In genomic region chr1:151994956-151995355, GRCh38 we compare ENCODE assay signal across 9 cellular contexts. TPM values are rescaled to one million over a fixed set of nuclear protein-coding genes. Genes with fewer than 3 reads are reported as not detected.
DNase-seq lines count a peak whose midpoint lies in the region; ATAC-seq and TF ChIP-seq lines count a peak whose summit lies in the region.
"Had no signal": no experiment of that assay in that cellular context is flagged by ENCODE, and none has a peak within 500 bp of the region (broad histone marks: within the 10 kb centered on the region; RNA-seq: fewer than 3 reads in every experiment).

No MANE protein-coding gene starts in this region.

- H3K36me3 ChIP-seq in fibroblast of lung (ENCODE audit: control insufficient read depth, insufficient read depth, low read length) = no peaks in the 10 kb centered on the region

- no peak overlapping the region for H2AFZ ChIP-seq in fibroblast of lung (ENCODE audit: low read length)

- H3K4me1 Mint-ChIP-seq in stimulated activated effector memory CD8-positive, alpha-beta T cell treated with anti-CD3 and anti-CD28 coated beads, Interleukin-12 subunit alpha, Interleukin-12 subunit beta, amount 100 ng/mL, for 72 hours = peaks cover 38% of the 10 kb centered on the region

- peak overlapping the region; percentile 13 for H3K4me2 ChIP-seq in fibroblast of lung (ENCODE audit: extremely low read depth, insufficient read depth, low read length)

- H3K9me3 Mint-ChIP-seq in stimulated activated effector memory CD8-positive, alpha-beta T cell treated with anti-CD3 and anti-CD28 coated beads, Interleukin-12 subunit alpha, Interleukin-12 subunit beta, amount 100 ng/mL, for 72 hours = no peaks in the 10 kb centered on the region

- H3K27ac ChIP-seq in fibroblast of lung (ENCODE audit: insufficient read depth, low read length) = peak overlapping the region; percentile 40

- H4K20me1 ChIP-seq in fibroblast of lung (ENCODE audit: control insufficient read depth, extremely low read depth, insufficient read depth, low read length) = no peaks in the 10 kb centered on the region

- in situ Hi-C loops in SK-MEL-5 (cut with HindIII; ENCODE audit: low pct_unique_long_range_greater_than_20kb, low sequenced_read_pairs) = no loop called here

- H3K36me3 Mint-ChIP-seq in stimulated activated effector memory CD8-positive, alpha-beta T cell treated with anti-CD3 and anti-CD28 coated beads, Interleukin-12 subunit alpha, Interleukin-12 subunit beta, amount 100 ng/mL, for 72 hours = peaks cover 28% of the 10 kb centered on the region

- H3K4me1 ChIP-seq in fibroblast of lung (ENCODE audit: control insufficient read depth, extremely low read depth, insufficient read depth, low read length) = peaks cover 15% of the 10 kb centered on the region

- no peak for ATAC-seq in stimulated activated effector memory CD8-positive, alpha-beta T cell treated with anti-CD3 and anti-CD28 coated beads, Interleukin-12 subunit alpha, Interleukin-12 subunit beta, amount 100 ng/mL, for 72 hours
- no peak for ATAC-seq in GM21367 (IDR thresholded peaks at IDR 0.05; ENCODE audit: unreplicated experiment)

- H3K4me3 Mint-ChIP-seq in stimulated activated effector memory CD8-positive, alpha-beta T cell treated with anti-CD3 and anti-CD28 coated beads, Interleukin-12 subunit alpha, Interleukin-12 subunit beta, amount 100 ng/mL, for 72 hours = peak overlapping the region; percentile 50

- no peak for TF ChIP-seq CTCF in fibroblast of lung (conservative IDR thresholded peaks at IDR 0.05 in 1 of 2, IDR thresholded peaks at IDR 0.05 in 1 of 2; ENCODE audit: low read depth in 1 of 2, low read length in 2 of 2)

- no peak overlapping the region for H3K4me3 ChIP-seq in fibroblast of lung (replicated peaks in 1 of 4; ENCODE audit: control extremely low read depth in 1 of 4, insufficient read depth in 1 of 4, low read depth in 3 of 4, low read length in 4 of 4)

- no peak overlapping the region for H3K9ac ChIP-seq in fibroblast of lung (ENCODE audit: insufficient read depth, low read length)

- peak overlapping the region; percentile 52 for H3K27ac Mint-ChIP-seq in stimulated activated effector memory CD8-positive, alpha-beta T cell treated with anti-CD3 and anti-CD28 coated beads, Interleukin-12 subunit alpha, Interleukin-12 subunit beta, amount 100 ng/mL, for 72 hours

- peaks cover 35% of the 10 kb centered on the region for H3K79me2 ChIP-seq in fibroblast of lung (ENCODE audit: control insufficient read depth, insufficient read depth, low read length)

- no peaks in the 10 kb centered on the region for H3K9me3 ChIP-seq in fibroblast of lung (ENCODE audit: control insufficient read depth, insufficient read depth, low read depth, low read length)
- H3K9me3 ChIP-seq: psoas muscle had no signal

- DNase-seq in NCI-H446 (lab: John Stamatoyannopoulos, UW) = peak; percentile 7 to 18
- DNase-seq in NCI-H446 treated with DMSO at 0.1 percent for 48 hours (lab: John Stamatoyannopoulos, UW) = no peak
- peak; percentile 26 for DNase-seq in SK-MEL-5 (ENCODE audit: low read depth, low spot score)
- peak; percentile 94 to 98 for DNase-seq in fibroblast of lung (ENCODE audit: low read depth in 2 of 2)
- DNase-seq in stimulated activated effector memory CD8-positive, alpha-beta T cell treated with anti-CD3 and anti-CD28 coated beads, Interleukin-12 subunit alpha, Interleukin-12 subunit beta, amount 100 ng/mL, for 72 hours (ENCODE audit: low spot score in 2 of 2) = no peak
- no peak for DNase-seq in GF-D8 (lab: John Stamatoyannopoulos, UW)
- DNase-seq in NCI-H146 treated with DMSO at 0.1 percent for 48 hours (lab: John Stamatoyannopoulos, UW; ENCODE audit: unreplicated experiment) = no peak

- H3K27me3 ChIP-seq in fibroblast of lung (ENCODE audit: control insufficient read depth, insufficient read depth, low read length) = no peaks in the 10 kb centered on the region

RNA-seq across cellular contexts. Expression of gene S100A10, which starts 1.3 kb away (rescaled TPM):
- total RNA-seq in SK-MEL-5 (2014; rRNA removed; shearing (Covaris generic)) = 89.9 and 118 TPM in 2 replicates
- 152 and 205 TPM in 2 replicates for polyA plus RNA-seq in SK-MEL-5 (2015; cell fraction: cytosol; rRNA removed)
- polyA plus RNA-seq in SK-MEL-5 (2015; cell fraction: nucleus; rRNA removed) = 28.1 and 39.9 TPM in 2 replicates
- 136 and 141 TPM in 2 replicates for total RNA-seq in fibroblast of lung
- polyA plus RNA-seq in fibroblast of lung = 599 and 750 TPM in 2 replicates
- polyA plus RNA-seq in fibroblast of lung (2012) = 1,283 and 1,489 TPM in 2 replicates
- polyA minus RNA-seq in fibroblast of lung (ENCODE audit: low replicate concordance) = 47.8 and 52.6 TPM in 2 replicates

RNA-seq across cellular contexts. Expression of gene S100A11, which starts 41.8 kb away (rescaled TPM):
- total RNA-seq in SK-MEL-5 (2014; rRNA removed; shearing (Covaris generic)) = 566 and 602 TPM in 2 replicates
- polyA plus RNA-seq in SK-MEL-5 (2015; cell fraction: cytosol; rRNA removed) = 811 and 1,195 TPM in 2 replicates
- polyA plus RNA-seq in SK-MEL-5 (2015; cell fraction: nucleus; rRNA removed) = 71.8 and 79.3 TPM in 2 replicates
- total RNA-seq in fibroblast of lung = 21.3 and 55.8 TPM in 2 replicates
- 1,144 and 1,638 TPM in 2 replicates for polyA plus RNA-seq in fibroblast of lung
- polyA plus RNA-seq in fibroblast of lung (2012) = 1,472 and 1,736 TPM in 2 replicates
- polyA minus RNA-seq in fibroblast of lung (ENCODE audit: low replicate concordance) = 1,039 and 1,175 TPM in 2 replicates

Comparison
In these comparisons a context has a peak if more than half of its experiments do, and no peak if none do; other contexts are left out.
1. DNase-seq: peak in NCI-H446 (2 of 2), SK-MEL-5 (single experiment) and fibroblast of lung (2 of 2); none in NCI-H446 treated with DMSO at 0.1 percent for 48 hours (single experiment), stimulated activated effector memory CD8-positive, alpha-beta T cell treated with anti-CD3 and anti-CD28 coated beads, Interleukin-12 subunit alpha, Interleukin-12 subunit beta, amount 100 ng/mL, for 72 hours (0 of 2), GF-D8 (single experiment) and NCI-H146 treated with DMSO at 0.1 percent for 48 hours (single experiment).